21 cellular contexts compared by ENCODE assay signal in the genomic region with DNA sequence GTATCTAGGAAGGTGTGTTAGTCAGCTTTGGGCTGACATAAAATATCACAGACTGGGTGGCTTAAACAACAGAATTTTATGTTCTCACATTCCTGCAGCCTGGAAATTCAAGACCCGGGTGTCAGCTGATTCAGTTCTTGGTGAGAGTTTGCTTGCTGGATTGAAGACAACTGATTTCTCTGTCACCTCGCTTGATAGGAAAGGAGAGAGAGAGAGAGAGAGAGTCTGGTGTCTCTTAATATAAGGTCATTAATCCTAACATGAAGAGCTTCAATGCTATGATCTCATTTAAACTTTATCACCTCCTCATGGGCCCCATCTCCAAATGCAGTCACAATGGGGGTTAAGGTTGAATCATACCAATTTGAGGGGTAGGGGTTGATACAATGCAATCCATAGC.
DNase-seq lines count a peak whose midpoint lies in the region; ATAC-seq, FAIRE-seq and TF ChIP-seq lines count a peak whose summit lies in the region.
"Had no signal": no experiment of that assay in that cellular context is flagged by ENCODE, and none has a peak within 500 bp of the region (broad histone marks: within the 10 kb centered on the region; RNA-seq: fewer than 3 reads in every experiment).

No MANE protein-coding gene starts in this region.

- no peaks in the 10 kb centered on the region for H3K79me2 ChIP-seq in H1 (ENCODE audit: control insufficient read depth in 1 of 2, insufficient read depth in 2 of 2, low read length in 2 of 2)

- no peak overlapping the region for H4K5ac ChIP-seq in H1 (ENCODE audit: insufficient read length, low read depth, low read length)

- CTCF ChIA-PET in H1 (lab: Charles Lee; ENCODE audit: partially characterized antibody), result no interaction called here

- peaks cover 6% of the 10 kb centered on the region for H3K9me3 Mint-ChIP-seq in osteocyte (ENCODE audit: unreplicated experiment)
- H3K9me3 Mint-ChIP-seq: CD8-positive, alpha-beta T cell had no signal

- no peaks in the 10 kb centered on the region for H3K27me3 ChIP-seq in right atrium auricular region
- no peaks in the 10 kb centered on the region for H3K27me3 ChIP-seq in H1 (replicated peaks in 1 of 4; ENCODE audit: control insufficient read depth in 3 of 4, extremely low read depth in 1 of 4, insufficient read depth in 3 of 4, low read length in 3 of 4)
- H3K27me3 ChIP-seq: BLaER1 had no signal

- DNase-seq in left cardiac atrium, result no peak
- DNase-seq in right atrium auricular region (ENCODE audit: low spot score), result no peak
- DNase-seq in H1 (ENCODE audit: low read depth in 1 of 2, low spot score in 2 of 2), result no peak
- no peak for DNase-seq in osteocyte (ENCODE audit: extremely low spot score, unreplicated experiment)
- DNase-seq in occipital lobe (lab: John Stamatoyannopoulos, UW), result no peak
- no peak for DNase-seq in NCI-H128 (lab: John Stamatoyannopoulos, UW; ENCODE audit: unreplicated experiment)
- DNase-seq: Caco-2; CD4-positive, CD25-positive, alpha-beta regulatory T cell; CD8-positive, alpha-beta T cell; DMS153; DND-41; GOT3; H7; HCEC 1CT had no signal

- H2BK5ac ChIP-seq in H1 (ENCODE audit: low read depth, low read length), result no peak overlapping the region

- H4K8ac ChIP-seq in H1 (ENCODE audit: extremely low read depth, insufficient read depth, low read length), result no peak overlapping the region

- TF ChIP-seq EP300 in H1 (IDR thresholded peaks at IDR 0.05; ENCODE audit: borderline replicate concordance in 1 of 2, low read depth in 2 of 2, low read length in 2 of 2), result no peak

- H4K91ac ChIP-seq in H1 (replicated peaks; ENCODE audit: insufficient read length, low read length), result no peak overlapping the region

- H3K4me1 ChIP-seq in right atrium auricular region (peaks cover 0 to 4% of the 10 kb centered on the region in 2 donors), H1 (replicated peaks in 1 of 4; ENCODE audit: control insufficient read depth in 3 of 4, insufficient read depth in 4 of 4, low read length in 3 of 4) (peaks cover 0 to 8% (median 2%) of the 10 kb centered on the region in 4 experiments; a peak in 4 of 7 replicates)
- H3K4me1 ChIP-seq: BLaER1, Caco-2 had no signal

- no peaks in the 10 kb centered on the region for H4K20me1 ChIP-seq in H1 (replicated peaks in 1 of 2; ENCODE audit: control insufficient read depth in 1 of 2, insufficient read depth in 2 of 2, low read length in 2 of 2)
- H4K20me1 ChIP-seq: BLaER1 had no signal

- no peak overlapping the region for H2BK15ac ChIP-seq in H1 (ENCODE audit: low read length)

- H3K18ac ChIP-seq in H1 (ENCODE audit: extremely low read depth, low read length), result no peak overlapping the region

- intact Hi-C loops in left cardiac atrium (cut with DNase I), result no loop called here

- H3K36me3 ChIP-seq in right atrium auricular region, result no peaks in the 10 kb centered on the region
- H3K36me3 ChIP-seq in H1 (ENCODE audit: control insufficient read depth in 2 of 4, insufficient read depth in 4 of 4, low read length in 3 of 4), result no peaks in the 10 kb centered on the region
- H3K36me3 ChIP-seq: BLaER1 had no signal

- 89% methylated on average over 2 of the region's 2 CpGs; no CpG with 5 or more reads in 1 of the 2 experiments for WGBS in H1 (ENCODE audit: extremely low coverage in 1 of 2, insufficient coverage in 1 of 2, insufficient read length in 1 of 2, insufficient replicate concordance in 2 of 2, low coverage in 1 of 2, low lambda C conversion rate in 2 of 2, missing lambda C conversion rate in 1 of 2), 2 experiments

- H3K23ac ChIP-seq in H1 (ENCODE audit: insufficient read length), result no peak overlapping the region

- TF ChIP-seq RAD21 in H1 (IDR thresholded peaks at IDR 0.05 in 1 of 2, conservative IDR thresholded peaks at IDR 0.05 in 1 of 2; ENCODE audit: low read depth in 2 of 2, low read length in 2 of 2), result no peak

- H2BK120ac ChIP-seq in H1 (replicated peaks; ENCODE audit: low read depth, low read length), result no peak overlapping the region

- peak; percentile 23 to 53 for ATAC-seq in left cardiac atrium
- ATAC-seq: CD8-positive, alpha-beta T cell had no signal

- peaks cover 5% of the 10 kb centered on the region for H3K36me3 Mint-ChIP-seq in osteocyte (ENCODE audit: unreplicated experiment)
- H3K36me3 Mint-ChIP-seq: CD4-positive, CD25-positive, alpha-beta regulatory T cell; CD8-positive, alpha-beta T cell had no signal

- H3K4me3 ChIP-seq in right atrium auricular region (no peak overlapping the region), H1 (ENCODE audit: extremely low read depth in 1 of 4, insufficient read depth in 2 of 4, low read depth in 3 of 4, low read length in 4 of 4) (no peak overlapping the region)
- H3K4me3 ChIP-seq: BLaER1 had no signal

- peaks cover 27% of the 10 kb centered on the region for H3K4me1 Mint-ChIP-seq in osteocyte (ENCODE audit: unreplicated experiment)
- H3K4me1 Mint-ChIP-seq: B cell; CD4-positive, CD25-positive, alpha-beta regulatory T cell had no signal

- no peak overlapping the region for H2BK12ac ChIP-seq in H1 (ENCODE audit: low read depth, low read length)

- no peak overlapping the region for H3K9ac ChIP-seq in H1 (replicated peaks in 1 of 4; ENCODE audit: extremely low read depth in 1 of 4, low read depth in 3 of 4, low read length in 3 of 4)
- H3K9ac ChIP-seq: BLaER1 had no signal

- H2AK5ac ChIP-seq in H1 (ENCODE audit: low read depth, low read length), result no peak overlapping the region

- 0 out of 2 replicates have a peak overlapping the region, but pooled peaks have one; percentile 63 for H2AFZ ChIP-seq in H1 (ENCODE audit: low read length)

- POLR2A ChIA-PET in H1 (lab: Charles Lee; ENCODE audit: partially characterized antibody), result no interaction called here

- H3K4me2 ChIP-seq in H1 (ENCODE audit: insufficient read depth in 1 of 2, low read depth in 2 of 2, low read length in 2 of 2), result no peak overlapping the region
- H3K4me2 ChIP-seq: BLaER1 had no signal

- no peak overlapping the region for H3K4me3 Mint-ChIP-seq in osteocyte (ENCODE audit: unreplicated experiment)
- H3K4me3 Mint-ChIP-seq: B cell; CD4-positive, CD25-positive, alpha-beta regulatory T cell; CD8-positive, alpha-beta T cell had no signal

- FAIRE-seq in H1 (lab: Jason Lieb, UNC), result no peak
- FAIRE-seq: A204.1, G401.6, GM12892 had no signal

- no peak overlapping the region for H3K14ac ChIP-seq in H1 (ENCODE audit: insufficient read length)

- H3K27ac Mint-ChIP-seq in osteocyte (ENCODE audit: unreplicated experiment), result peak overlapping the region; percentile 57
- H3K27ac Mint-ChIP-seq: B cell; CD4-positive, CD25-positive, alpha-beta regulatory T cell; CD8-positive, alpha-beta T cell had no signal

- no peak overlapping the region for H3K56ac ChIP-seq in H1 (replicated peaks; ENCODE audit: insufficient read length, low read depth, low read length)

- no peaks in the 10 kb centered on the region for H3K79me1 ChIP-seq in H1 (ENCODE audit: low read depth, low read length)

- no peak overlapping the region for H3K4ac ChIP-seq in H1 (replicated peaks; ENCODE audit: insufficient read length, low read depth, low read length)

- no peaks in the 10 kb centered on the region for H3K9me3 ChIP-seq in right atrium auricular region
- H3K9me3 ChIP-seq in H1 (ENCODE audit: insufficient read depth in 2 of 2, low read depth in 1 of 2, low read length in 1 of 2), result no peaks in the 10 kb centered on the region
- H3K9me3 ChIP-seq: BLaER1, Caco-2 had no signal

- no peak overlapping the region for H2BK20ac ChIP-seq in H1 (ENCODE audit: low read length)

- H3K27ac ChIP-seq in right atrium auricular region (no peak overlapping the region), H1 (ENCODE audit: low read depth, low read length) (no peak overlapping the region)
- H3K27ac ChIP-seq: 22Rv1, BLaER1, C4-2B had no signal

- no peaks in the 10 kb centered on the region for H3K27me3 Mint-ChIP-seq in osteocyte (ENCODE audit: unreplicated experiment)
- H3K27me3 Mint-ChIP-seq: B cell; CD4-positive, CD25-positive, alpha-beta regulatory T cell had no signal

- no peaks in the 10 kb centered on the region; the same call in 1 of the 2 replicates for H3K23me2 ChIP-seq in H1 (ENCODE audit: low read depth, low read length)

- no peak for TF ChIP-seq POLR2A in H1 (IDR thresholded peaks at IDR 0.05; ENCODE audit: control extremely low read depth in 1 of 2, low read depth in 2 of 2, low read length in 2 of 2)

- TF ChIP-seq CTCF in right atrium auricular region (IDR thresholded peaks at IDR 0.05) (no peak), H1 (IDR thresholded peaks at IDR 0.05; ENCODE audit: control extremely low read depth in 1 of 3, insufficient read depth in 1 of 3, low read depth in 1 of 3, low read length in 3 of 3) (no peak), osteocyte (IDR thresholded peaks at IDR 0.05) (no peak)

TF ChIP-seq in H1, 55 proteins besides CTCF, POLR2A, EP300 and RAD21 (continues in another document):
- TF ChIP-seq CHD1 (IDR thresholded peaks at IDR 0.05; ENCODE audit: low read depth, low read length), result no peak
- TF ChIP-seq, protein P1, sequence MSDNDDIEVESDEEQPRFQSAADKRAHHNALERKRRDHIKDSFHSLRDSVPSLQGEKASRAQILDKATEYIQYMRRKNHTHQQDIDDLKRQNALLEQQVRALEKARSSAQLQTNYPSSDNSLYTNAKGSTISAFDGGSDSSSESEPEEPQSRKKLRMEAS (IDR thresholded peaks at IDR 0.05), result no peak
- TF ChIP-seq, protein P2, sequence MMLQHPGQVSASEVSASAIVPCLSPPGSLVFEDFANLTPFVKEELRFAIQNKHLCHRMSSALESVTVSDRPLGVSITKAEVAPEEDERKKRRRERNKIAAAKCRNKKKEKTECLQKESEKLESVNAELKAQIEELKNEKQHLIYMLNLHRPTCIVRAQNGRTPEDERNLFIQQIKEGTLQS (IDR thresholded peaks at IDR 0.05; ENCODE audit: insufficient read depth, low read depth, low read length), result no peak
- TF ChIP-seq, protein P3, sequence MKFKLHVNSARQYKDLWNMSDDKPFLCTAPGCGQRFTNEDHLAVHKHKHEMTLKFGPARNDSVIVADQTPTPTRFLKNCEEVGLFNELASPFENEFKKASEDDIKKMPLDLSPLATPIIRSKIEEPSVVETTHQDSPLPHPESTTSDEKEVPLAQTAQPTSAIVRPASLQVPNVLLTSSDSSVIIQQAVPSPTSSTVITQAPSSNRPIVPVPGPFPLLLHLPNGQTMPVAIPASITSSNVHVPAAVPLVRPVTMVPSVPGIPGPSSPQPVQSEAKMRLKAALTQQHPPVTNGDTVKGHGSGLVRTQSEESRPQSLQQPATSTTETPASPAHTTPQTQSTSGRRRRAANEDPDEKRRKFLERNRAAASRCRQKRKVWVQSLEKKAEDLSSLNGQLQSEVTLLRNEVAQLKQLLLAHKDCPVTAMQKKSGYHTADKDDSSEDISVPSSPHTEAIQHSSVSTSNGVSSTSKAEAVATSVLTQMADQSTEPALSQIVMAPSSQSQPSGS (IDR thresholded peaks at IDR 0.05; ENCODE audit: low read length), result no peak
- TF ChIP-seq SP4 (IDR thresholded peaks at IDR 0.05; ENCODE audit: low read length), result no peak
- TF ChIP-seq KDM4A (IDR thresholded peaks at IDR 0.05; ENCODE audit: low read depth, low read length, severe bottlenecking), result no peak
- TF ChIP-seq MAFK (IDR thresholded peaks at IDR 0.05; ENCODE audit: low read depth, low read length), result no peak
- no peak for TF ChIP-seq SIX5 (IDR thresholded peaks at IDR 0.05; ENCODE audit: low read depth, low read length)
- TF ChIP-seq FOSL1 (IDR thresholded peaks at IDR 0.05; ENCODE audit: insufficient read depth, low read depth, low read length), result no peak
- no peak for TF ChIP-seq NANOG (IDR thresholded peaks at IDR 0.05; ENCODE audit: insufficient read depth, low read depth, low read length, poor library complexity, severe bottlenecking)
